In genomic region chrX:24790166-24790565, GRCh38 we compare ENCODE assay signal across 30 cellular contexts.
"Had no signal": no experiment of that assay in that cellular context is flagged by ENCODE, and none has a peak within 500 bp of the region (broad histone marks: within the 10 kb centered on the region; RNA-seq: fewer than 3 reads in every experiment).

No MANE protein-coding gene starts in this region.

- ATAC-seq: foreskin keratinocyte; heart right ventricle; left cardiac atrium; left lung; mucosa of descending colon; natural killer cell treated with Interleukin-12 subunit alpha and Interleukin-12 subunit beta and Interleukin-15 and Interleukin-18, amount 100 ng/mL, for 72 hours; sciatic nerve; stimulated activated effector memory CD8-positive, alpha-beta T cell treated with anti-CD3 and anti-CD28 coated beads, Interleukin-12 subunit alpha, Interleukin-12 subunit beta, amount 100 ng/mL, for 72 hours had no signal

- H3K4me3 ChIP-seq: coronary artery, esophagus muscularis mucosa, heart right ventricle, left lung, mucosa of descending colon, right atrium auricular region, smooth muscle cell, stomach, thyroid gland had no signal

- H3K4me1 Mint-ChIP-seq: mesothelial cell of epicardium; naive B cell; stimulated activated effector memory CD8-positive, alpha-beta T cell treated with anti-CD3 and anti-CD28 coated beads, Interleukin-12 subunit alpha, Interleukin-12 subunit beta, amount 100 ng/mL, for 72 hours had no signal

- H3K4me2 ChIP-seq: smooth muscle cell had no signal

- H3K9me3 ChIP-seq: esophagus muscularis mucosa, left lung, mucosa of descending colon, neutrophil, thyroid gland had no signal

- H3K4me3 Mint-ChIP-seq: mesothelial cell of epicardium; naive B cell; natural killer cell treated with Interleukin-12 subunit alpha and Interleukin-12 subunit beta and Interleukin-15 and Interleukin-18, amount 100 ng/mL, for 72 hours; stimulated activated effector memory CD8-positive, alpha-beta T cell treated with anti-CD3 and anti-CD28 coated beads, Interleukin-12 subunit alpha, Interleukin-12 subunit beta, amount 100 ng/mL, for 72 hours had no signal

- H3K4me1 ChIP-seq: esophagus muscularis mucosa, foreskin keratinocyte, heart right ventricle, left lung, parathyroid adenoma, right atrium auricular region, stomach, thyroid gland had no signal

- H3K27me3 ChIP-seq: esophagus muscularis mucosa, foreskin keratinocyte, heart right ventricle, left lung, neutrophil, right atrium auricular region, stomach, thyroid gland had no signal

- H3K9ac ChIP-seq: parathyroid adenoma had no signal

- H2AFZ ChIP-seq: parathyroid adenoma had no signal

- H3K27me3 Mint-ChIP-seq: naive B cell; natural killer cell treated with Interleukin-12 subunit alpha and Interleukin-12 subunit beta and Interleukin-15 and Interleukin-18, amount 100 ng/mL, for 72 hours; progenitor cell of endocrine pancreas had no signal

- H3K27ac ChIP-seq: coronary artery, esophagus muscularis mucosa, foreskin keratinocyte, heart right ventricle, left lung, neutrophil, parathyroid adenoma, right atrium auricular region, stomach, thyroid gland had no signal

- FAIRE-seq: islet of Langerhans had no signal

- H3K79me2 ChIP-seq: parathyroid adenoma had no signal

- DNase-seq: dermis blood vessel endothelial cell; effector memory CD4-positive, alpha-beta T cell; foreskin keratinocyte; glutamatergic neuron; heart right ventricle; hippocampal formation; left cardiac atrium; left lung; mesenchymal stem cell; mucosa of descending colon; naive B cell; stimulated activated CD4-positive, alpha-beta T cell treated with anti-CD3 and anti-CD28 coated beads, Interleukin-12 subunit alpha, Interleukin-12 subunit beta, amount 100 ng/mL, for 4 hours; stimulated activated CD4-positive, alpha-beta T cell treated with anti-CD3 and anti-CD28 coated beads, Interleukin-1b, Interleukin-23, amount 100 ng/mL, for 48 hours; stimulated activated CD4-positive, alpha-beta T cell treated with anti-CD3 and anti-CD28 coated beads, Interleukin-4, amount 100 ng/mL, for 24 hours; stimulated activated naive CD4-positive, alpha-beta T cell treated with Interleukin-2 at 50 U/mL for 16 hours; stomach; thyroid gland; trophoblast cell had no signal

- H3K27ac Mint-ChIP-seq: mesothelial cell of epicardium; natural killer cell treated with Interleukin-12 subunit alpha and Interleukin-12 subunit beta and Interleukin-15 and Interleukin-18, amount 100 ng/mL, for 72 hours; progenitor cell of endocrine pancreas; stimulated activated effector memory CD8-positive, alpha-beta T cell treated with anti-CD3 and anti-CD28 coated beads, Interleukin-12 subunit alpha, Interleukin-12 subunit beta, amount 100 ng/mL, for 72 hours had no signal

- H3K9me3 Mint-ChIP-seq: natural killer cell treated with Interleukin-12 subunit alpha and Interleukin-12 subunit beta and Interleukin-15 and Interleukin-18, amount 100 ng/mL, for 72 hours; stimulated activated effector memory CD8-positive, alpha-beta T cell treated with anti-CD3 and anti-CD28 coated beads, Interleukin-12 subunit alpha, Interleukin-12 subunit beta, amount 100 ng/mL, for 72 hours had no signal
